In the genomic region with DNA sequence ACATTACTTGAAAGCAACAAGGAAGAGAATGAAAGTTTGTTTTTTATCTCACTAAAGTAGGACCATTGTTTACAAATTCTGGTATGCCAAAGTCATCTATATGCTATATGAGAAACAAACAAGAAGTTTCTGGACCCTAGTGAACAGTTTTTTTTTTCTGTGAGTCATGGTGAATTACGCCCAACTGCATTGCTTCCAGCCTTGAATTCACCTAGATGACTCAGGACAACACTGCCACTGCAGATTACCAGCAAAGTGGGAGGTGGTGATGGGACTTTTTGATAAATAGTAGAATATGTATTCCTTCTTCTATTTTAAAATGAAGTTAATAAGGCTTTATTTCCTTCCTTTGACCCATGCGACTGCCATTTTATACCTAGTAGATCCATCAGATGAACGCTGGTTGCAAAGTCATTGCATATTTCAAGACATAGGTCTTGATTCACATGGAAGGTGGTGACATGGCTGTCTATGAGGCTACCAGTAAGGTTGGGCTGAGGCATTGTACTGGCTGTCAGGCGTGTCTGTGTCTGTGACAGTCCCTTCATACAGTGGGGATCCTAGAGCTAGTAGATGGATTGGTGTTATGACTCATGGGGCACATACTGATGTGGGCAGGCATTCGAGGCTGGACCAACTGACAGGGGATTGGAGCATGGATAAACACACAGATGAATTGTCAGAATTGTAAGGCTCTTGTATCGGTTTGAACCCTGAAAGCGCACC, we compare ENCODE assay signal across 2 cellular contexts.
TF ChIP-seq lines count a peak whose summit lies in the region.

No MANE protein-coding gene starts in this region.

TF ChIP-seq in IMR-90, 13 proteins besides CTCF, POLR2A, EP300 and RAD21:
- no peak for TF ChIP-seq BHLHE40 (IDR thresholded peaks at IDR 0.05; ENCODE audit: low read depth, low read length)
- TF ChIP-seq CEBPB (IDR thresholded peaks at IDR 0.05; ENCODE audit: low read depth, low read length), result no peak
- no peak for TF ChIP-seq FOS (IDR thresholded peaks at IDR 0.05; ENCODE audit: low read depth, low read length)
- no peak for TF ChIP-seq USF2 (IDR thresholded peaks at IDR 0.05; ENCODE audit: low read depth, low read length)
- TF ChIP-seq CHD1 (IDR thresholded peaks at IDR 0.05; ENCODE audit: low read depth, low read length), result no peak
- no peak for TF ChIP-seq MXI1 (IDR thresholded peaks at IDR 0.05; ENCODE audit: borderline replicate concordance, low read depth, low read length)
TF ChIP-seq in IMR-90: peak in this region for 0.

TF ChIP-seq in K562, 482 proteins besides CTCF, POLR2A, EP300 and RAD21:
- TF ChIP-seq TGIF2 (CRISPR knock-in tag; IDR thresholded peaks at IDR 0.05), result no peak
- TF ChIP-seq, protein P1, sequence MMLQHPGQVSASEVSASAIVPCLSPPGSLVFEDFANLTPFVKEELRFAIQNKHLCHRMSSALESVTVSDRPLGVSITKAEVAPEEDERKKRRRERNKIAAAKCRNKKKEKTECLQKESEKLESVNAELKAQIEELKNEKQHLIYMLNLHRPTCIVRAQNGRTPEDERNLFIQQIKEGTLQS (IDR thresholded peaks at IDR 0.05), result peak; percentile 18; the same call in 1 of the 2 replicates
- TF ChIP-seq, protein P1 (CRISPR knock-in tag; conservative IDR thresholded peaks at IDR 0.05), result no peak
- peak; percentile 23; the same call in 1 of the 2 replicates for TF ChIP-seq MAFK (IDR thresholded peaks at IDR 0.05; ENCODE audit: low read length)
- no peak for TF ChIP-seq SMAD2 (IDR thresholded peaks at IDR 0.05; ENCODE audit: low read depth, low read length)
- no peak for TF ChIP-seq USF2 (CRISPR knock-in tag; IDR thresholded peaks at IDR 0.05)
- TF ChIP-seq, protein P2, sequence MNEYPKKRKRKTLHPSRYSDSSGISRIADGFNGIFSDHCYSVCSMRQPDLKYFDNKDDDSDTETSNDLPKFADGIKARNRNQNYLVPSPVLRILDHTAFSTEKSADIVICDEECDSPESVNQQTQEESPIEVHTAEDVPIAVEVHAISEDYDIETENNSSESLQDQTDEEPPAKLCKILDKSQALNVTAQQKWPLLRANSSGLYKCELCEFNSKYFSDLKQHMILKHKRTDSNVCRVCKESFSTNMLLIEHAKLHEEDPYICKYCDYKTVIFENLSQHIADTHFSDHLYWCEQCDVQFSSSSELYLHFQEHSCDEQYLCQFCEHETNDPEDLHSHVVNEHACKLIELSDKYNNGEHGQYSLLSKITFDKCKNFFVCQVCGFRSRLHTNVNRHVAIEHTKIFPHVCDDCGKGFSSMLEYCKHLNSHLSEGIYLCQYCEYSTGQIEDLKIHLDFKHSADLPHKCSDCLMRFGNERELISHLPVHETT (CRISPR knock-in tag; conservative IDR thresholded peaks at IDR 0.05 in 1 of 2, IDR thresholded peaks at IDR 0.05 in 1 of 2), result peak in 1 of 2 experiments; percentile 21; a peak in 1 of 4 replicates
- TF ChIP-seq JUND (IDR thresholded peaks at IDR 0.05; ENCODE audit: borderline replicate concordance, low read depth, low read length), result peak; percentile 47; the same call in 1 of the 2 replicates
- TF ChIP-seq JUND (tag; IDR thresholded peaks at IDR 0.05; ENCODE audit: borderline replicate concordance, low read depth, low read length), result no peak
- TF ChIP-seq NFE2 (IDR thresholded peaks at IDR 0.05; ENCODE audit: low read depth), result peak; percentile 72
- no peak for TF ChIP-seq ZBTB40 (IDR thresholded peaks at IDR 0.05)
- TF ChIP-seq ZBTB40 (CRISPR knock-in tag; IDR thresholded peaks at IDR 0.05), result no peak
- TF ChIP-seq ZNF384 (IDR thresholded peaks at IDR 0.05; ENCODE audit: low read depth, low read length), result peak; percentile 53
- TF ChIP-seq FOSL1 (tag; conservative IDR thresholded peaks at IDR 0.05), result peak; percentile 72
- 0 out of 2 replicates have a peak, but pooled peaks have one; percentile 29 for TF ChIP-seq ETV5 (CRISPR knock-in tag; IDR thresholded peaks at IDR 0.05; ENCODE audit: low read depth)
- TF ChIP-seq MAFG (tag; conservative IDR thresholded peaks at IDR 0.05), result peak; percentile 42
- no peak for TF ChIP-seq E2F6 (IDR thresholded peaks at IDR 0.05; ENCODE audit: borderline replicate concordance in 1 of 2, extremely low read depth in 1 of 2, insufficient read depth in 1 of 2, insufficient read length in 1 of 2, low read depth in 1 of 2, low read length in 1 of 2, poor library complexity in 1 of 2, severe bottlenecking in 1 of 2)
- TF ChIP-seq ELK3 (CRISPR knock-in tag; IDR thresholded peaks at IDR 0.05), result no peak
- 0 out of 2 replicates have a peak, but pooled peaks have one; percentile 44 for TF ChIP-seq ZNF589 (CRISPR knock-in tag; IDR thresholded peaks at IDR 0.05; ENCODE audit: low read depth)
- 0 out of 2 replicates have a peak, but pooled peaks have one; percentile 31 for TF ChIP-seq ARID1B (IDR thresholded peaks at IDR 0.05)
- TF ChIP-seq DPF2 (IDR thresholded peaks at IDR 0.05), result peak; percentile 40; the same call in 1 of the 2 replicates
- TF ChIP-seq MXD1 (CRISPR knock-in tag; IDR thresholded peaks at IDR 0.05; ENCODE audit: borderline replicate concordance, poor library complexity, severe bottlenecking), result no peak
- TF ChIP-seq HOXB6 (CRISPR knock-in tag; IDR thresholded peaks at IDR 0.05; ENCODE audit: borderline replicate concordance), result no peak
